27 cellular contexts compared by ENCODE assay signal in the genomic region with DNA sequence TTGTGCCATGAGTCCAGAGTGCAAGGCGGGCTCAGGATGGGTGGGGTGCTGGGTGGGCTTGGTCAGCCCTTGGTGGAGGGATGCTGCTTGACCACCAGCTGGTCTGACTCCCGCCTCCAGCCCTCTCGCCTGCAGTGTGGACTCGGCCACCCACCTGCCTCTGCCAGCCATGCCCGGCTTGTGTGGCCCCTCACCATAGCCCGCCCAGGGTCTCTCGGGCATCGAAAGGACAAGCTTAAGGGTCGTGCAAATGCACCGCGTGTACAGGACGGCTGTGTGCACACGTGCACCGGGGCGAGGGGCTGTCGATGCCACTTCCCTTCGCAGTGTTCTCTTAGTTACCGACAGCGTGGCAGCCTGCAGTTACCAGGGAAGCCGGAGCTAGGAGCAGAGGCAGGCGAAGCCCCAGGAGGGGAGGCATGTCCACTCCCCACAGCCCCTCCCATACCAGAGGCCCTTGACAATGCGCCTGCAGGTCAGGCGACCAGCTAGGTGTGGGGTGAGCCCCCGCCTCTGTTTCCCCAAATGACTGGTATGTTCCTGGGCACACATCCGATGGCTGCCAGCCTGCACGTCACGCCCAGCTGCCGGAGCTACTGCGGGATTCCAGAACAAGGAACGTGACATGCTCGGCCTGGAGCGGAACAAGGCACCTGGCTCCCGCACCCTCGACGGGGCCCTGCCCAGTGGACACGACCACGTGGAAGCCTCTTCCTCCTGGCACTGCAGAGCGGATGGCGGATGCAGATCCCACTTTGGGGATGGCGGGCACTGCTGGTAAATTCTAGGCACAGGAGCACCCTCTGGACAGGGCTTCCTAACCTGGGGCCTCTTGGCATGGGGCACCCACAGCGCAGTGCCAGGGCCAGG. TPM values are rescaled to one million over a fixed set of nuclear protein-coding genes. Genes with fewer than 3 reads are reported as not detected.
"Had no signal": no experiment of that assay in that cellular context is flagged by ENCODE, and none has a peak within 500 bp of the region (broad histone marks: within the 10 kb centered on the region; RNA-seq: fewer than 3 reads in every experiment).

No MANE protein-coding gene starts in this region.

- ATAC-seq: activated CD8-positive, alpha-beta T cell treated with anti-CD3 and anti-CD28 coated beads, Interleukin-2, amount 10 ng/mL, durations not matched to agents 7 days and 5 days; sciatic nerve; stimulated activated naive B cell treated with anti-CD40 and anti-IgM and Interleukin-4, amounts not matched to agents 10 μg/mL and 1 μg/mL and 100 μg/mL, for 72 hours had no signal

- H3K79me2 ChIP-seq: parathyroid adenoma had no signal

- H3K4me1 Mint-ChIP-seq: stimulated activated naive B cell treated with anti-CD40 and anti-IgM and Interleukin-4, amounts not matched to agents 10 μg/mL and 1 μg/mL and 100 μg/mL, for 72 hours had no signal

- H3K9me3 Mint-ChIP-seq: natural killer cell treated with Interleukin-12 subunit alpha and Interleukin-12 subunit beta and Interleukin-15 and Interleukin-18, amount 100 ng/mL, for 72 hours had no signal

- H2AFZ ChIP-seq: parathyroid adenoma had no signal

- H3K27me3 ChIP-seq: adrenal gland, transverse colon, uterus had no signal

- H3K27ac ChIP-seq: adrenal gland, breast epithelium, coronary artery, esophagus muscularis mucosa, left ventricle myocardium inferior, parathyroid adenoma, transverse colon, uterus, VCaP had no signal

- H3K4me3 ChIP-seq: adrenal gland, breast epithelium, coronary artery, esophagus muscularis mucosa, left ventricle myocardium inferior, smooth muscle cell, transverse colon, uterus had no signal

- H3K36me3 ChIP-seq: adrenal gland, breast epithelium, esophagus muscularis mucosa, left ventricle myocardium inferior, transverse colon, uterus had no signal

- H3K4me1 ChIP-seq: adrenal gland, breast epithelium, esophagus muscularis mucosa, left ventricle myocardium inferior, parathyroid adenoma, transverse colon, uterus had no signal

- H3K9me3 ChIP-seq: adrenal gland, esophagus muscularis mucosa, left ventricle myocardium inferior, transverse colon, uterus had no signal

- H3K4me3 Mint-ChIP-seq: activated CD8-positive, alpha-beta T cell treated with anti-CD3 and anti-CD28 coated beads, Interleukin-2, amount 10 ng/mL, durations not matched to agents 7 days and 5 days; activated naive CD8-positive, alpha-beta T cell; natural killer cell treated with Interleukin-12 subunit alpha and Interleukin-12 subunit beta and Interleukin-15 and Interleukin-18, amount 100 ng/mL, for 72 hours; stimulated activated naive B cell treated with anti-CD40 and anti-IgM and Interleukin-4, amounts not matched to agents 10 μg/mL and 1 μg/mL and 100 μg/mL, for 72 hours had no signal

- H3K36me3 Mint-ChIP-seq: activated naive CD8-positive, alpha-beta T cell; natural killer cell treated with Interleukin-12 subunit alpha and Interleukin-12 subunit beta and Interleukin-15 and Interleukin-18, amount 100 ng/mL, for 72 hours; stimulated activated naive B cell treated with anti-CD40 and anti-IgM and Interleukin-4, amounts not matched to agents 10 μg/mL and 1 μg/mL and 100 μg/mL, for 72 hours had no signal

- H3K4me2 ChIP-seq: smooth muscle cell had no signal

- H3K27ac Mint-ChIP-seq: activated CD8-positive, alpha-beta T cell treated with anti-CD3 and anti-CD28 coated beads, Interleukin-2, amount 10 ng/mL, durations not matched to agents 7 days and 5 days; activated naive CD8-positive, alpha-beta T cell; natural killer cell treated with Interleukin-12 subunit alpha and Interleukin-12 subunit beta and Interleukin-15 and Interleukin-18, amount 100 ng/mL, for 72 hours; stimulated activated naive B cell treated with anti-CD40 and anti-IgM and Interleukin-4, amounts not matched to agents 10 μg/mL and 1 μg/mL and 100 μg/mL, for 72 hours had no signal

- DNase-seq: activated CD4-positive, alpha-beta T cell treated with anti-CD3 and anti-CD28 coated beads, Interleukin-2, amount 50 U/mL, for 1 hour; activated CD4-positive, CD25-positive, alpha-beta regulatory T cell treated with anti-CD3 and anti-CD28 coated beads, Interleukin-2, amount 50 U/mL, for 72 hours; activated CD8-positive, alpha-beta T cell treated with anti-CD3 and anti-CD28 coated beads, Interleukin-2, amount 10 ng/mL, durations not matched to agents 7 days and 5 days; activated naive CD4-positive, alpha-beta T cell; adrenal gland; glutamatergic neuron; hippocampal formation; left ventricle myocardium inferior; mammary epithelial cell; midbrain; stimulated activated CD4-positive, alpha-beta T cell treated with anti-CD3 and anti-CD28 coated beads, Interleukin-2, amount 100 ng/mL, for 48 hours; stimulated activated CD8-positive, alpha-beta memory T cell treated with anti-CD3 and anti-CD28 coated beads, Interleukin-4, amount 100 ng/mL, for 48 hours; stimulated activated naive B cell treated with anti-CD40 and anti-IgM and Interleukin-4, amounts not matched to agents 10 μg/mL and 1 μg/mL and 100 μg/mL, for 72 hours; transverse colon; uterus had no signal

RNA-seq across cellular contexts. Expression of a gene that starts 7.8 kb away (rescaled TPM):
- total RNA-seq: activated CD8-positive, alpha-beta T cell treated with anti-CD3 and anti-CD28 coated beads, Interleukin-2, amount 10 ng/mL, durations not matched to agents 7 days and 5 days; adrenal gland; esophagus muscularis mucosa; frontal cortex; left ventricle myocardium inferior; mammary epithelial cell; natural killer cell treated with Interleukin-12 subunit alpha and Interleukin-12 subunit beta and Interleukin-15 and Interleukin-18, amount 100 ng/mL, for 72 hours; sciatic nerve; T-helper 2 cell treated with Interferon-gamma antibody and Interleukin-4, amounts not matched to agents 100 ng/mL and 5 ng/mL, for 36 hours; temporal lobe; transverse colon; uterus had no signal
- polyA plus RNA-seq: adrenal gland, mammary epithelial cell had no signal

RNA-seq across cellular contexts. Expression of a gene that starts 28.3 kb away (rescaled TPM):
- total RNA-seq: activated CD8-positive, alpha-beta T cell treated with anti-CD3 and anti-CD28 coated beads, Interleukin-2, amount 10 ng/mL, durations not matched to agents 7 days and 5 days; adrenal gland; breast epithelium; esophagus muscularis mucosa; frontal cortex; left ventricle myocardium inferior; mammary epithelial cell; natural killer cell treated with Interleukin-12 subunit alpha and Interleukin-12 subunit beta and Interleukin-15 and Interleukin-18, amount 100 ng/mL, for 72 hours; sciatic nerve; smooth muscle cell; T-helper 2 cell treated with Interferon-gamma antibody and Interleukin-4, amounts not matched to agents 100 ng/mL and 5 ng/mL, for 36 hours; temporal lobe; transverse colon; uterus had no signal
- polyA plus RNA-seq: adrenal gland, mammary epithelial cell, smooth muscle cell had no signal

RNA-seq across cellular contexts. Expression of a gene that starts 31.0 kb away (rescaled TPM):
- total RNA-seq: activated CD8-positive, alpha-beta T cell treated with anti-CD3 and anti-CD28 coated beads, Interleukin-2, amount 10 ng/mL, durations not matched to agents 7 days and 5 days; breast epithelium; mammary epithelial cell; natural killer cell treated with Interleukin-12 subunit alpha and Interleukin-12 subunit beta and Interleukin-15 and Interleukin-18, amount 100 ng/mL, for 72 hours; smooth muscle cell; T-helper 2 cell treated with Interferon-gamma antibody and Interleukin-4, amounts not matched to agents 100 ng/mL and 5 ng/mL, for 36 hours had no signal
- polyA plus RNA-seq: mammary epithelial cell, smooth muscle cell had no signal

RNA-seq across cellular contexts. Expression of a gene that starts 31.6 kb away (rescaled TPM):
- total RNA-seq: activated CD8-positive, alpha-beta T cell treated with anti-CD3 and anti-CD28 coated beads, Interleukin-2, amount 10 ng/mL, durations not matched to agents 7 days and 5 days; adrenal gland; breast epithelium; esophagus muscularis mucosa; frontal cortex; left ventricle myocardium inferior; mammary epithelial cell; natural killer cell treated with Interleukin-12 subunit alpha and Interleukin-12 subunit beta and Interleukin-15 and Interleukin-18, amount 100 ng/mL, for 72 hours; sciatic nerve; smooth muscle cell; T-helper 2 cell treated with Interferon-gamma antibody and Interleukin-4, amounts not matched to agents 100 ng/mL and 5 ng/mL, for 36 hours; temporal lobe; transverse colon; uterus had no signal
- polyA plus RNA-seq: adrenal gland, mammary epithelial cell, smooth muscle cell had no signal
